ENCODE assay signal across 8 cellular contexts in the genomic region with DNA sequence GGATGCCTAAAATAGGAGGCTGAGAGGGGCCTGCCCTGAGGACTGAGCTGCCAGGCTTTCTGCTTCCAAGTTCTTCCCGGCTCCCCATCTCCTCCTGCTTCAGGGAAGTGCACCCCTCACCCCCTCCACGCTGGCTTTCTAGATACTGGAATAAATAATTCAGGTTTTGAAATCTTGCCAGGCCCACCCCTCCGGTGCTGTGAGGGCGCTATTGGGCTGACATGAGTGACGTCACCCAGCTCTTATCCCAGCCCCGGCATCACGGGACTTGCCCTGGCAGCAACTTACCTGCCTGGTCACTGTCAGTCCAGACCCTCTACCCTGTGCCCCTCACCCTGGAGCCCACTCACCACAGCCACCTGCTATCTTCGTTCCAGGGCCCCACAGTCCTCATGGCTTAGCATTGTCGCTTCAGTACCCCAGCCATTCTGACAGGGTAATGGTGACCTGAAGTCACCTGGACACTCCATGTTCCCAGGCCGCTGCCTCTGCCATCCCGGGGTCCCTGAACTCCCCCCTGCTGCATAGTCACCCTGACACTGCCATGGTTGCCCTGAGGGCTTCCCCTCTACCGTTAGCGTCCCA. TPM values are rescaled to one million over a fixed set of nuclear protein-coding genes. Genes with fewer than 3 reads are reported as not detected.
DNase-seq lines count a peak whose midpoint lies in the region; ATAC-seq, FAIRE-seq and TF ChIP-seq lines count a peak whose summit lies in the region.

No MANE protein-coding gene starts in this region.

- H3K27me3 Mint-ChIP-seq in T-helper 1 cell treated with Interleukin-12 subunit alpha and Interleukin-12 subunit beta and Interleukin-4 antibody, amounts not matched to agents 30 μg/mL and 1 μg/mL, for 36 hours (ENCODE audit: low read depth): peaks cover 22% of the 10 kb centered on the region
- H3K27me3 Mint-ChIP-seq in stimulated activated naive CD8-positive, alpha-beta T cell treated with anti-CD3 and anti-CD28 coated beads, Interleukin-15, amount 100 ng/mL, for 72 hours: no peaks in the 10 kb centered on the region

- no peaks in the 10 kb centered on the region for H3K79me2 ChIP-seq in HepG2 (ENCODE audit: insufficient read depth, low read length)

- POLR2A ChIA-PET in HepG2 (lab: Yijun Ruan, JAX): interaction anchor here (0.8 to 1.0 kb wide), 2 partner anchors 212 to 216 kb away, joined by 3 to 4 read pairs; no protein-coding TSS in a partner anchor

- WGBS in HepG2 (ENCODE audit: low lambda C conversion rate): 9% methylated on average over 8 of the region's 13 CpGs

- no TSS peak for BruUV-seq in HepG2 (replicated peaks; lab: Mats Ljungman, UMichigan)

- TF ChIP-seq POLR2A in HepG2 (IDR thresholded peaks at IDR 0.05; ENCODE audit: insufficient read depth in 1 of 2, low read depth in 2 of 2, low read length in 2 of 2): no peak

- H3K4me2 ChIP-seq in HepG2 (ENCODE audit: low read depth, low read length): peak overlapping the region; percentile 90

- DNase-seq in activated naive CD4-positive, alpha-beta T cell treated with Interleukin-2 at 50 U/mL for 16 hours: peak; percentile 29
- DNase-seq in activated naive CD4-positive, alpha-beta T cell (lab: John Stamatoyannopoulos, UW): no peak
- DNase-seq in dermis blood vessel endothelial cell (peak; percentile 66), HepG2 (ENCODE audit: low spot score) (peak; percentile 29), hepatic stellate cell (ENCODE audit: low spot score) (no peak), GM10266 (ENCODE audit: extremely low spot score) (no peak)
- peak; percentile 29 to 50 for DNase-seq in stimulated activated naive CD8-positive, alpha-beta T cell treated with anti-CD3 and anti-CD28 coated beads, Interleukin-15, amount 100 ng/mL, for 72 hours

- no peak overlapping the region for H2AFZ ChIP-seq in HepG2 (ENCODE audit: low read length)

- H3K4me1 ChIP-seq in HepG2 (ENCODE audit: insufficient read depth, low read length): peaks cover 28% of the 10 kb centered on the region

- peaks cover 14% of the 10 kb centered on the region for H3K4me1 Mint-ChIP-seq in T-helper 1 cell treated with Interleukin-12 subunit alpha and Interleukin-12 subunit beta and Interleukin-4 antibody, amounts not matched to agents 30 μg/mL and 1 μg/mL, for 36 hours (ENCODE audit: low read depth)
- peaks cover 35% of the 10 kb centered on the region for H3K4me1 Mint-ChIP-seq in stimulated activated naive CD8-positive, alpha-beta T cell treated with anti-CD3 and anti-CD28 coated beads, Interleukin-15, amount 100 ng/mL, for 72 hours

- TF ChIP-seq EP300 in HepG2 (IDR thresholded peaks at IDR 0.05; ENCODE audit: low read depth in 2 of 2, low read length in 2 of 2): no peak
- no peak for TF ChIP-seq EP300 in HepG2 (CRISPR knock-in tag; IDR thresholded peaks at IDR 0.05; ENCODE audit: borderline replicate concordance)

- no peaks in the 10 kb centered on the region for H3K36me3 ChIP-seq in HepG2 (replicated peaks in 1 of 2; ENCODE audit: control insufficient read depth in 1 of 2, insufficient read depth in 2 of 2, low read length in 2 of 2)

- peak overlapping the region; percentile 72 for H3K4me3 Mint-ChIP-seq in T-helper 1 cell treated with Interleukin-12 subunit alpha and Interleukin-12 subunit beta and Interleukin-4 antibody, amounts not matched to agents 30 μg/mL and 1 μg/mL, for 36 hours
- H3K4me3 Mint-ChIP-seq in stimulated activated naive CD8-positive, alpha-beta T cell treated with anti-CD3 and anti-CD28 coated beads, Interleukin-15, amount 100 ng/mL, for 72 hours: peak overlapping the region; percentile 89 to 91

- H3K27ac ChIP-seq in HepG2 (ENCODE audit: extremely low read length, insufficient read depth, low read length): no peak overlapping the region

- no peak for FAIRE-seq in HepG2 (lab: Jason Lieb, UNC)

- intact Hi-C loops in HepG2 (cut with micrococcal nuclease; ENCODE audit: unreplicated experiment): loop anchor here (2.0 to 10.0 kb wide), 2 partner anchors 215 to 273 kb away; no protein-coding TSS in a partner anchor

- H3K27ac Mint-ChIP-seq in T-helper 1 cell treated with Interleukin-12 subunit alpha and Interleukin-12 subunit beta and Interleukin-4 antibody, amounts not matched to agents 30 μg/mL and 1 μg/mL, for 36 hours: peak overlapping the region; percentile 84
- H3K27ac Mint-ChIP-seq in stimulated activated naive CD8-positive, alpha-beta T cell treated with anti-CD3 and anti-CD28 coated beads, Interleukin-15, amount 100 ng/mL, for 72 hours: peak overlapping the region; percentile 27 to 84

- peak overlapping the region; percentile 52 to 85 (median 71) for H3K4me3 ChIP-seq in HepG2 (replicated peaks in 1 of 3; ENCODE audit: insufficient read depth in 1 of 3, low read depth in 2 of 3, low read length in 3 of 3)

- no peaks in the 10 kb centered on the region for H4K20me1 ChIP-seq in HepG2 (ENCODE audit: insufficient read depth, low read length)

- in situ Hi-C loops in HepG2 (cut with HindIII; ENCODE audit: extremely low pct_ligation_motif_present, low pct_unique_long_range_greater_than_20kb): loop anchor here (5.0 kb wide), 4 partner anchors 34 to 279 kb away; no protein-coding TSS in a partner anchor

- no peaks in the 10 kb centered on the region for H3K9me3 Mint-ChIP-seq in T-helper 1 cell treated with Interleukin-12 subunit alpha and Interleukin-12 subunit beta and Interleukin-4 antibody, amounts not matched to agents 30 μg/mL and 1 μg/mL, for 36 hours
- no peaks in the 10 kb centered on the region for H3K9me3 Mint-ChIP-seq in stimulated activated naive CD8-positive, alpha-beta T cell treated with anti-CD3 and anti-CD28 coated beads, Interleukin-15, amount 100 ng/mL, for 72 hours

- CTCF ChIA-PET in HepG2 (lab: Yijun Ruan, JAX; ENCODE audit: low intra/inter-chr PET ratio, low total read pairs): interaction anchor here (2.2 kb wide), 1 partner anchor 91 kb away, joined by 7 read pairs; no protein-coding TSS in a partner anchor

- H3K36me3 Mint-ChIP-seq in T-helper 1 cell treated with Interleukin-12 subunit alpha and Interleukin-12 subunit beta and Interleukin-4 antibody, amounts not matched to agents 30 μg/mL and 1 μg/mL, for 36 hours (ENCODE audit: low read depth): no peaks in the 10 kb centered on the region

- ATAC-seq in HepG2: peak; percentile 3; the same call in 2 of the 3 replicates
- no peak for ATAC-seq in stimulated activated naive CD8-positive, alpha-beta T cell treated with anti-CD3 and anti-CD28 coated beads, Interleukin-15, amount 100 ng/mL, for 72 hours

- H3K27me3 ChIP-seq in HepG2 (ENCODE audit: control insufficient read depth in 1 of 2, insufficient read depth in 2 of 2, low read length in 2 of 2): no peaks in the 10 kb centered on the region; a peak in 2 of 5 replicates

- TF ChIP-seq CTCF in HepG2 (CRISPR knock-in tag; IDR thresholded peaks at IDR 0.05) (peak; percentile 32; the same call in 1 of the 2 replicates), GM10266 (IDR thresholded peaks at IDR 0.05; ENCODE audit: control insufficient read depth, insufficient read depth, low read depth, missing control alignments) (no peak)

- no peaks in the 10 kb centered on the region for H3K9me3 ChIP-seq in HepG2 (ENCODE audit: low read length)

- TF ChIP-seq RAD21 in HepG2 (CRISPR knock-in tag; IDR thresholded peaks at IDR 0.05): no peak

- H3K9ac ChIP-seq in HepG2 (ENCODE audit: insufficient read depth, low read depth, low read length): peak overlapping the region; percentile 68

RNA-seq across cellular contexts. Expression of a gene that starts 0.8 kb away (rescaled TPM):
- 0.42 and 0.51 TPM in 2 replicates for total RNA-seq in dermis blood vessel endothelial cell
- total RNA-seq in HepG2 (2016; rRNA removed; fragmentation: Illumina TruSeq; extraction: Trizol): 0.88 and 1.00 TPM in 2 replicates
- total RNA-seq in HepG2 (2016; cell fraction: cytosol; rRNA removed; fragmentation: Illumina TruSeq; extraction: Trizol; ENCODE audit: low read depth): 0.26 and 0.61 TPM in 2 replicates
- 0.62 and 1.2 TPM in 2 replicates for total RNA-seq in HepG2 (2016; cell fraction: insoluble cytoplasmic fraction; rRNA removed; fragmentation: Illumina TruSeq; extraction: Trizol)
- 1.4 and 1.5 TPM in 2 replicates for total RNA-seq in HepG2 (2016; cell fraction: membrane; rRNA removed; fragmentation: Illumina TruSeq; extraction: Trizol)
- 1.2 and 1.3 TPM in 2 replicates for total RNA-seq in HepG2 (2016; cell fraction: nucleus; rRNA removed; fragmentation: Illumina TruSeq; extraction: Trizol)
- 2.6 and 2.7 TPM in 2 replicates for polyA plus RNA-seq in HepG2 (2011; rRNA removed)
- polyA plus RNA-seq in HepG2 (2011; cell fraction: cytosol; rRNA removed): 2.8 and 3.5 TPM in 2 replicates
- 2.1 and 2.9 TPM in 2 replicates for polyA plus RNA-seq in HepG2 (2011; cell fraction: nucleus; rRNA removed)
- 1.5 and 2.0 TPM in 2 replicates for polyA plus RNA-seq in HepG2 (2012)
- 1.1 TPM in 2 replicates for polyA plus RNA-seq in HepG2 (2016; cell fraction: cytosol; fragmentation: Illumina TruSeq; extraction: Trizol; ENCODE audit: low read depth)
- polyA plus RNA-seq in HepG2 (2016; cell fraction: insoluble cytoplasmic fraction; fragmentation: Illumina TruSeq; extraction: Trizol; ENCODE audit: low read depth): 1.2 and 1.5 TPM in 2 replicates
- polyA plus RNA-seq in HepG2 (2016; cell fraction: membrane; fragmentation: Illumina TruSeq; extraction: Trizol; ENCODE audit: low read depth): 1.9 and 2.4 TPM in 2 replicates
- polyA plus RNA-seq in HepG2 (2016; cell fraction: nucleus; fragmentation: Illumina TruSeq; extraction: Trizol; ENCODE audit: insufficient read depth, low read depth): 2.8 TPM in 2 replicates
- 1.1 and 7.0 TPM in 2 replicates for polyA minus RNA-seq in HepG2 (2011; rRNA and poly(A)+ RNA removed; ENCODE audit: low replicate concordance)
- polyA minus RNA-seq in HepG2 (2011; cell fraction: cytosol; rRNA and poly(A)+ RNA removed): 1.4 and 1.7 TPM in 2 replicates
- 0.50 and 0.90 TPM in 2 replicates for polyA minus RNA-seq in HepG2 (2011; cell fraction: nucleus; rRNA and poly(A)+ RNA removed)

RNA-seq across cellular contexts. Expression of a gene that starts 8.5 kb away (rescaled TPM):
- total RNA-seq in dermis blood vessel endothelial cell (not detected in 2 replicates), HepG2 (2016; rRNA removed; fragmentation: Illumina TruSeq; extraction: Trizol) (not detected in 2 replicates)
- not detected in 2 replicates for total RNA-seq in HepG2 (2016; cell fraction: cytosol; rRNA removed; fragmentation: Illumina TruSeq; extraction: Trizol; ENCODE audit: low read depth)
- total RNA-seq in HepG2 (2016; cell fraction: insoluble cytoplasmic fraction; rRNA removed; fragmentation: Illumina TruSeq; extraction: Trizol): not detected in 2 replicates
- total RNA-seq in HepG2 (2016; cell fraction: membrane; rRNA removed; fragmentation: Illumina TruSeq; extraction: Trizol): not detected in 2 replicates
- total RNA-seq in HepG2 (2016; cell fraction: nucleus; rRNA removed; fragmentation: Illumina TruSeq; extraction: Trizol): not detected in 2 replicates
- not detected in 2 replicates for polyA plus RNA-seq in HepG2 (2011; rRNA removed)
- polyA plus RNA-seq in HepG2 (2011; cell fraction: cytosol; rRNA removed): not detected in 2 replicates
- polyA plus RNA-seq in HepG2 (2011; cell fraction: nucleus; rRNA removed): 0.17 and 0.21 TPM in 2 replicates
- polyA plus RNA-seq in HepG2 (2012): not detected in 2 replicates
- polyA plus RNA-seq in HepG2 (2016; cell fraction: cytosol; fragmentation: Illumina TruSeq; extraction: Trizol; ENCODE audit: low read depth): not detected in 2 replicates
- polyA plus RNA-seq in HepG2 (2016; cell fraction: insoluble cytoplasmic fraction; fragmentation: Illumina TruSeq; extraction: Trizol; ENCODE audit: low read depth): not detected in 2 replicates
- not detected in 2 replicates for polyA plus RNA-seq in HepG2 (2016; cell fraction: membrane; fragmentation: Illumina TruSeq; extraction: Trizol; ENCODE audit: low read depth)
- not detected in 2 replicates for polyA plus RNA-seq in HepG2 (2016; cell fraction: nucleus; fragmentation: Illumina TruSeq; extraction: Trizol; ENCODE audit: insufficient read depth, low read depth)
- polyA minus RNA-seq in HepG2 (2011; rRNA and poly(A)+ RNA removed; ENCODE audit: low replicate concordance): 0.16 TPM in 1 of 2 replicates, not detected in the other
- not detected in 2 replicates for polyA minus RNA-seq in HepG2 (2011; cell fraction: cytosol; rRNA and poly(A)+ RNA removed)
- polyA minus RNA-seq in HepG2 (2011; cell fraction: nucleus; rRNA and poly(A)+ RNA removed): not detected in 2 replicates

RNA-seq across cellular contexts. Expression of a gene that starts 17.0 kb away (rescaled TPM):
- total RNA-seq in dermis blood vessel endothelial cell (0.09 TPM in 1 of 2 replicates, not detected in the other), HepG2 (2016; rRNA removed; fragmentation: Illumina TruSeq; extraction: Trizol) (not detected in 2 replicates)
- total RNA-seq in HepG2 (2016; cell fraction: cytosol; rRNA removed; fragmentation: Illumina TruSeq; extraction: Trizol; ENCODE audit: low read depth): not detected in 2 replicates
- not detected in 2 replicates for total RNA-seq in HepG2 (2016; cell fraction: insoluble cytoplasmic fraction; rRNA removed; fragmentation: Illumina TruSeq; extraction: Trizol)
- total RNA-seq in HepG2 (2016; cell fraction: membrane; rRNA removed; fragmentation: Illumina TruSeq; extraction: Trizol): not detected in 2 replicates
- not detected in 2 replicates for total RNA-seq in HepG2 (2016; cell fraction: nucleus; rRNA removed; fragmentation: Illumina TruSeq; extraction: Trizol)
- polyA plus RNA-seq in HepG2 (2011; rRNA removed): not detected in 2 replicates
- not detected in 2 replicates for polyA plus RNA-seq in HepG2 (2011; cell fraction: cytosol; rRNA removed)
- not detected in 2 replicates for polyA plus RNA-seq in HepG2 (2011; cell fraction: nucleus; rRNA removed)
- not detected in 2 replicates for polyA plus RNA-seq in HepG2 (2012)
- not detected in 2 replicates for polyA plus RNA-seq in HepG2 (2016; cell fraction: cytosol; fragmentation: Illumina TruSeq; extraction: Trizol; ENCODE audit: low read depth)
- not detected in 2 replicates for polyA plus RNA-seq in HepG2 (2016; cell fraction: insoluble cytoplasmic fraction; fragmentation: Illumina TruSeq; extraction: Trizol; ENCODE audit: low read depth)
- polyA plus RNA-seq in HepG2 (2016; cell fraction: membrane; fragmentation: Illumina TruSeq; extraction: Trizol; ENCODE audit: low read depth): not detected in 2 replicates
- polyA plus RNA-seq in HepG2 (2016; cell fraction: nucleus; fragmentation: Illumina TruSeq; extraction: Trizol; ENCODE audit: insufficient read depth, low read depth): not detected in 2 replicates
- not detected in 2 replicates for polyA minus RNA-seq in HepG2 (2011; rRNA and poly(A)+ RNA removed; ENCODE audit: low replicate concordance)
- not detected in 2 replicates for polyA minus RNA-seq in HepG2 (2011; cell fraction: cytosol; rRNA and poly(A)+ RNA removed)
- not detected in 2 replicates for polyA minus RNA-seq in HepG2 (2011; cell fraction: nucleus; rRNA and poly(A)+ RNA removed)

RNA-seq across cellular contexts. Expression of a gene that starts 24.8 kb away (rescaled TPM):
- total RNA-seq in dermis blood vessel endothelial cell: 6.6 and 10.3 TPM in 2 replicates
- total RNA-seq in HepG2 (2016; rRNA removed; fragmentation: Illumina TruSeq; extraction: Trizol): 2.7 and 3.5 TPM in 2 replicates
- 0.62 and 2.3 TPM in 2 replicates for total RNA-seq in HepG2 (2016; cell fraction: cytosol; rRNA removed; fragmentation: Illumina TruSeq; extraction: Trizol; ENCODE audit: low read depth)
- 2.6 and 2.8 TPM in 2 replicates for total RNA-seq in HepG2 (2016; cell fraction: insoluble cytoplasmic fraction; rRNA removed; fragmentation: Illumina TruSeq; extraction: Trizol)
- 0.93 and 0.99 TPM in 2 replicates for total RNA-seq in HepG2 (2016; cell fraction: membrane; rRNA removed; fragmentation: Illumina TruSeq; extraction: Trizol)
- total RNA-seq in HepG2 (2016; cell fraction: nucleus; rRNA removed; fragmentation: Illumina TruSeq; extraction: Trizol): 1.8 and 2.3 TPM in 2 replicates
- polyA plus RNA-seq in HepG2 (2011; rRNA removed): 2.7 and 3.2 TPM in 2 replicates
- 1.2 and 1.4 TPM in 2 replicates for polyA plus RNA-seq in HepG2 (2011; cell fraction: cytosol; rRNA removed)
- polyA plus RNA-seq in HepG2 (2011; cell fraction: nucleus; rRNA removed): 20.8 and 29.2 TPM in 2 replicates
- polyA plus RNA-seq in HepG2 (2012): 0.97 and 2.1 TPM in 2 replicates
- polyA plus RNA-seq in HepG2 (2016; cell fraction: cytosol; fragmentation: Illumina TruSeq; extraction: Trizol; ENCODE audit: low read depth): 0.44 and 1.2 TPM in 2 replicates
- polyA plus RNA-seq in HepG2 (2016; cell fraction: insoluble cytoplasmic fraction; fragmentation: Illumina TruSeq; extraction: Trizol; ENCODE audit: low read depth): 2.4 and 2.8 TPM in 2 replicates
- 1.1 and 1.2 TPM in 2 replicates for polyA plus RNA-seq in HepG2 (2016; cell fraction: membrane; fragmentation: Illumina TruSeq; extraction: Trizol; ENCODE audit: low read depth)
- 5.1 and 8.1 TPM in 2 replicates for polyA plus RNA-seq in HepG2 (2016; cell fraction: nucleus; fragmentation: Illumina TruSeq; extraction: Trizol; ENCODE audit: insufficient read depth, low read depth)
- polyA minus RNA-seq in HepG2 (2011; rRNA and poly(A)+ RNA removed; ENCODE audit: low replicate concordance): 5.7 and 12.4 TPM in 2 replicates
- polyA minus RNA-seq in HepG2 (2011; cell fraction: cytosol; rRNA and poly(A)+ RNA removed): 0.59 and 1.5 TPM in 2 replicates
- polyA minus RNA-seq in HepG2 (2011; cell fraction: nucleus; rRNA and poly(A)+ RNA removed): 3.4 and 4.0 TPM in 2 replicates

RNA-seq across cellular contexts. Expression of a gene that starts 49.8 kb away (rescaled TPM):
- total RNA-seq in dermis blood vessel endothelial cell: not detected in 2 replicates
- 9.1 and 17.8 TPM in 2 replicates for total RNA-seq in HepG2 (2016; rRNA removed; fragmentation: Illumina TruSeq; extraction: Trizol)
- 5.6 TPM in 2 replicates for total RNA-seq in HepG2 (2016; cell fraction: cytosol; rRNA removed; fragmentation: Illumina TruSeq; extraction: Trizol; ENCODE audit: low read depth)
- 7.9 and 19.8 TPM in 2 replicates for total RNA-seq in HepG2 (2016; cell fraction: insoluble cytoplasmic fraction; rRNA removed; fragmentation: Illumina TruSeq; extraction: Trizol)
- total RNA-seq in HepG2 (2016; cell fraction: membrane; rRNA removed; fragmentation: Illumina TruSeq; extraction: Trizol): 7.4 and 8.0 TPM in 2 replicates
- total RNA-seq in HepG2 (2016; cell fraction: nucleus; rRNA removed; fragmentation: Illumina TruSeq; extraction: Trizol): 15.9 and 19.3 TPM in 2 replicates
- 11.1 and 15.8 TPM in 2 replicates for polyA plus RNA-seq in HepG2 (2011; rRNA removed)
- 4.7 and 8.4 TPM in 2 replicates for polyA plus RNA-seq in HepG2 (2011; cell fraction: cytosol; rRNA removed)
- 175 and 243 TPM in 2 replicates for polyA plus RNA-seq in HepG2 (2011; cell fraction: nucleus; rRNA removed)
- 7.2 and 8.3 TPM in 2 replicates for polyA plus RNA-seq in HepG2 (2012)
- 3.6 and 4.2 TPM in 2 replicates for polyA plus RNA-seq in HepG2 (2016; cell fraction: cytosol; fragmentation: Illumina TruSeq; extraction: Trizol; ENCODE audit: low read depth)
- polyA plus RNA-seq in HepG2 (2016; cell fraction: insoluble cytoplasmic fraction; fragmentation: Illumina TruSeq; extraction: Trizol; ENCODE audit: low read depth): 8.1 and 8.6 TPM in 2 replicates
- polyA plus RNA-seq in HepG2 (2016; cell fraction: membrane; fragmentation: Illumina TruSeq; extraction: Trizol; ENCODE audit: low read depth): 4.6 and 5.4 TPM in 2 replicates
- 45.3 and 50.8 TPM in 2 replicates for polyA plus RNA-seq in HepG2 (2016; cell fraction: nucleus; fragmentation: Illumina TruSeq; extraction: Trizol; ENCODE audit: insufficient read depth, low read depth)
- polyA minus RNA-seq in HepG2 (2011; rRNA and poly(A)+ RNA removed; ENCODE audit: low replicate concordance): 0.21 and 11.5 TPM in 2 replicates
- polyA minus RNA-seq in HepG2 (2011; cell fraction: cytosol; rRNA and poly(A)+ RNA removed): 3.3 and 6.7 TPM in 2 replicates
- polyA minus RNA-seq in HepG2 (2011; cell fraction: nucleus; rRNA and poly(A)+ RNA removed): 14.3 and 14.8 TPM in 2 replicates

Comparison
In these comparisons a context has a peak if more than half of its experiments do, and no peak if none do; other contexts are left out.
1. DNase-seq: peak in activated naive CD4-positive, alpha-beta T cell treated with Interleukin-2 at 50 U/mL for 16 hours (single experiment), dermis blood vessel endothelial cell (single experiment), HepG2 (single experiment) and stimulated activated naive CD8-positive, alpha-beta T cell treated with anti-CD3 and anti-CD28 coated beads, Interleukin-15, amount 100 ng/mL, for 72 hours (2 of 2); none in activated naive CD4-positive, alpha-beta T cell (0 of 4), hepatic stellate cell (single experiment) and GM10266 (single experiment).